19 cellular contexts compared by ENCODE assay signal in the genomic region with DNA sequence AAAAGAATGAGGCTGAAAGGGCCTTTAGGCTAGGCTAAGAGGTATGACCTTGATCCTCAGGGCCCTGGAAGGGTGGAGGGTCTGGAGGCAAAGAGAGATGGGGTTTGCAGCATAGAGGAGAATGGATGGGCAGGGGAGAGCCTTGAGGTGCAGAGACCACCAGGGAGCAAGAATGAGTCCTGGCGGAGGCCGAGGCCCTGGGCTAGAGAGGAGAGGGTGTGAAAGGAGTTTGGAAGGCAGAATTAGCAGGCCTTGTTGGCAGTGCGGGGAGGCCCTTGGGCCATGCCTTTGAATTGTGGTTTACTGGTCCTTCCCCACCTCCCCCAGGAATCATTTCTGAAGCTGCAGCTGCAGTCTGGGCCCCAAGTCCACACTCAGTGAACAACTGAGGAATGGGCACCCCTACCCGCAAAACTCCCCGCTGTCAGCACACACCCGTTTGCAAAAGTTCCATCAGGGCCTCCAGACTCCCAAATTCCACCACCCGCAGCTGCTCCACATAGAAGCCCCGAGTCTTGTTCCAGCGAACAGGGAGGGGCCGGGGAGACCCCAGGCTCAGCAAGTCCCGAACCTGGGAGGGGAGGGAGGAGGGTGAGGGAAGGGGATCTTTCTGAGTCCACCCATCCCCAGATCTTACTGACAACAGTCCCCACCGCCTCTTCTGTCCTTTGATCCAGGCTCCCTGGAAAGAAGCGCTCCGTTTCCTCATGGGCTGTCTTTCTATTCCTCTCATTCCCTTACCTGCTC. TPM values are rescaled to one million over a fixed set of nuclear protein-coding genes. Genes with fewer than 3 reads are reported as not detected.
DNase-seq lines count a peak whose midpoint lies in the region; ATAC-seq and TF ChIP-seq lines count a peak whose summit lies in the region.
"Had no signal": no experiment of that assay in that cellular context is flagged by ENCODE, and none has a peak within 500 bp of the region (broad histone marks: within the 10 kb centered on the region; RNA-seq: fewer than 3 reads in every experiment).

No MANE protein-coding gene starts in this region.

- H3K27ac ChIP-seq in CD8-positive, alpha-beta T cell (ENCODE audit: low read depth, low read length): no peak overlapping the region
- H3K27ac ChIP-seq in endodermal cell (ENCODE audit: low read depth, low read length) (no peak overlapping the region), transverse colon (peak overlapping the region in 1 of 4 donors; percentile 82)
- H3K27ac ChIP-seq: HL-60, ovary, SJSA1 had no signal

- peaks cover 10% of the 10 kb centered on the region for H3K27me3 ChIP-seq in CD8-positive, alpha-beta T cell (ENCODE audit: insufficient read depth, low read length)
- H3K27me3 ChIP-seq in endodermal cell (ENCODE audit: control insufficient read depth, insufficient read depth, low read length, poor library complexity, severe bottlenecking) (peaks cover 49% of the 10 kb centered on the region), transverse colon (peaks cover 18% of the 10 kb centered on the region)
- H3K27me3 ChIP-seq: ovary, SJSA1 had no signal

- peaks cover 8% of the 10 kb centered on the region for H3K4me1 ChIP-seq in CD8-positive, alpha-beta T cell (ENCODE audit: insufficient read depth, low read length)
- H3K4me1 ChIP-seq in endodermal cell (ENCODE audit: control insufficient read depth, insufficient read depth, low read length): no peaks in the 10 kb centered on the region
- H3K4me1 ChIP-seq in transverse colon: peaks cover 5 to 22% (median 20%) of the 10 kb centered on the region in 4 donors

- no peaks in the 10 kb centered on the region for H3K9me3 ChIP-seq in CD8-positive, alpha-beta T cell (ENCODE audit: low read length)
- H3K9me3 ChIP-seq in endodermal cell (ENCODE audit: control insufficient read depth, low read length) (peaks cover 6% of the 10 kb centered on the region), transverse colon (peaks cover 0 to 2% of the 10 kb centered on the region in 2 donors)

- peaks cover 47% of the 10 kb centered on the region for H3K27me3 Mint-ChIP-seq in CD8-positive, alpha-beta T cell (ENCODE audit: low read depth)
- H3K27me3 Mint-ChIP-seq in endodermal cell (ENCODE audit: insufficient read depth) (peaks cover 53% of the 10 kb centered on the region), nephron progenitor cell (ENCODE audit: low read depth, poor library complexity) (peaks cover 57% of the 10 kb centered on the region)

- H3K4me1 Mint-ChIP-seq in CD8-positive, alpha-beta T cell (ENCODE audit: low read depth): peaks cover 13% of the 10 kb centered on the region
- H3K4me1 Mint-ChIP-seq in endodermal cell (peaks cover 12% of the 10 kb centered on the region), nephron progenitor cell (peaks cover 36% of the 10 kb centered on the region)

- H3K36me3 Mint-ChIP-seq in CD8-positive, alpha-beta T cell: no peaks in the 10 kb centered on the region
- H3K36me3 Mint-ChIP-seq in endodermal cell (ENCODE audit: low read depth) (peaks cover 6% of the 10 kb centered on the region), nephron progenitor cell (ENCODE audit: low read depth) (peaks cover 5% of the 10 kb centered on the region)
- H3K36me3 Mint-ChIP-seq: CD14-positive monocyte had no signal

- DNase-seq in CD8-positive, alpha-beta T cell: no peak
- DNase-seq in NB4 (ENCODE audit: low read depth) (peak; percentile 19), endodermal cell (peak; percentile 50), nephron progenitor cell (no peak), GM13976 (ENCODE audit: low spot score) (no peak), GM03348 (ENCODE audit: low spot score) (no peak), transverse colon (no peak)
- DNase-seq: activated CD8-positive, alpha-beta T cell treated with anti-CD3 and anti-CD28 coated beads, Interleukin-2, amount 10 ng/mL, durations not matched to agents 7 days and 5 days; effector CD4-positive, alpha-beta T cell; EL; NCI-H1417 treated with DMSO at 0.1 percent for 48 hours; NCI-H446; stimulated activated naive CD4-positive, alpha-beta T cell treated with Interleukin-2 at 50 U/mL for 16 hours had no signal

- WGBS in endodermal cell (ENCODE audit: insufficient coverage in 1 of 2, insufficient read length in 1 of 2), 2 experiments: 75 to 85% methylated on average over 5 to 13 of the region's 14 CpGs
- 51% methylated on average over 14 of the region's 14 CpGs; no CpG with 5 or more reads in 1 of the 2 donors for WGBS in transverse colon (ENCODE audit: low coverage in 1 of 2), 2 donors

- no peaks in the 10 kb centered on the region for H3K36me3 ChIP-seq in CD8-positive, alpha-beta T cell (ENCODE audit: insufficient read depth, low read length)
- H3K36me3 ChIP-seq in endodermal cell (ENCODE audit: control insufficient read depth, insufficient read depth, low read length) (no peaks in the 10 kb centered on the region), transverse colon (no peaks in the 10 kb centered on the region)
- H3K36me3 ChIP-seq: ovary, SJSA1 had no signal

- CTCF ChIA-PET in CD8-positive, alpha-beta T cell (lab: Charles Lee): interaction anchor here (1.3 kb wide), 1 partner anchor 194 kb away, joined by 4 read pairs; no protein-coding TSS in a partner anchor

- intact Hi-C loops in CD8-positive, alpha-beta T cell (cut with DNase I, micrococcal nuclease): no loop called here
- intact Hi-C loops in transverse colon (cut with DNase I; ENCODE audit: low total_unique reads): no loop called here

- no peak for TF ChIP-seq EP300 in transverse colon (IDR thresholded peaks at IDR 0.05; ENCODE audit: low read depth)

- in situ Hi-C loops in GM13976 (cut with MboI; ENCODE audit: low sequenced_read_pairs, unreplicated experiment) (loop anchor here (10.0 kb wide), 1 partner anchor 188 kb away; no protein-coding TSS in a partner anchor), transverse colon (cut with MboI; ENCODE audit: low pct_ligation_motif_present in 1 of 4, low pct_unique_long_range_greater_than_20kb in 1 of 4, low sequenced_read_pairs in 3 of 4) (loop anchor here in 1 of 4 donors (25.0 kb wide), 1 partner anchor 190 kb away; no protein-coding TSS in a partner anchor)

- TF ChIP-seq POLR2A in NB4 (IDR thresholded peaks at IDR 0.05; ENCODE audit: extremely low read depth, insufficient read length) (no peak), transverse colon (IDR thresholded peaks at IDR 0.05) (no peak)

- TF ChIP-seq CTCF in CD8-positive, alpha-beta T cell (IDR thresholded peaks at IDR 0.05): no peak
- TF ChIP-seq CTCF in NB4 (IDR thresholded peaks at IDR 0.05; ENCODE audit: low read depth, low read length): no peak
- no peak for TF ChIP-seq CTCF in endodermal cell (conservative IDR thresholded peaks at IDR 0.05)
- TF ChIP-seq CTCF in nephron progenitor cell (IDR thresholded peaks at IDR 0.05): no peak
- no peak for TF ChIP-seq CTCF in GM13976 (IDR thresholded peaks at IDR 0.05; ENCODE audit: borderline replicate concordance, control extremely low read depth, extremely low read depth, insufficient read depth, missing control alignments)
- no peak for TF ChIP-seq CTCF in transverse colon (IDR thresholded peaks at IDR 0.05)

- H3K4me3 Mint-ChIP-seq in CD8-positive, alpha-beta T cell: peak overlapping the region; percentile 32
- H3K4me3 Mint-ChIP-seq in endodermal cell (peak overlapping the region; percentile 54), nephron progenitor cell (peak overlapping the region; percentile 77)
- H3K4me3 Mint-ChIP-seq: activated CD8-positive, alpha-beta T cell treated with anti-CD3 and anti-CD28 coated beads, Interleukin-2, amount 10 ng/mL, durations not matched to agents 7 days and 5 days had no signal

- POLR2A ChIA-PET in CD8-positive, alpha-beta T cell (lab: Charles Lee): no interaction called here

- H3K4me3 ChIP-seq in CD8-positive, alpha-beta T cell (ENCODE audit: low read depth, low read length): no peak overlapping the region
- H3K4me3 ChIP-seq in NB4 (ENCODE audit: low read depth, low read length) (no peak overlapping the region), endodermal cell (ENCODE audit: low read length) (peak overlapping the region; percentile 75), transverse colon (no peak overlapping the region)

- peaks cover 3% of the 10 kb centered on the region for H3K9me3 Mint-ChIP-seq in CD8-positive, alpha-beta T cell
- H3K9me3 Mint-ChIP-seq in endodermal cell (peaks cover 6% of the 10 kb centered on the region), nephron progenitor cell (peaks cover 15% of the 10 kb centered on the region)

- no peak for ATAC-seq in CD8-positive, alpha-beta T cell
- no peak for ATAC-seq in GM21825 (IDR thresholded peaks at IDR 0.05; ENCODE audit: unreplicated experiment)
- ATAC-seq: activated CD8-positive, alpha-beta T cell treated with anti-CD3 and anti-CD28 coated beads, Interleukin-2, amount 10 ng/mL, durations not matched to agents 7 days and 5 days had no signal

- no peak overlapping the region for H3K9ac ChIP-seq in endodermal cell (ENCODE audit: extremely low read depth, low read length, poor library complexity, severe bottlenecking)

- no peak overlapping the region for H3K27ac Mint-ChIP-seq in CD8-positive, alpha-beta T cell
- no peak overlapping the region for H3K27ac Mint-ChIP-seq in endodermal cell
- no peak overlapping the region for H3K27ac Mint-ChIP-seq in nephron progenitor cell
- H3K27ac Mint-ChIP-seq: activated CD8-positive, alpha-beta T cell treated with anti-CD3 and anti-CD28 coated beads, Interleukin-2, amount 10 ng/mL, durations not matched to agents 7 days and 5 days; CD14-positive monocyte had no signal

RNA-seq across cellular contexts. Expression of a gene that starts 2.1 kb away (rescaled TPM):
- total RNA-seq in CD8-positive, alpha-beta T cell: not detected
- total RNA-seq in endodermal cell (10 to 100 TPM; 11.4 to 16.3 TPM), transverse colon (10 to 100 TPM; 10.6 to 37.2 (median 20.0) TPM)
- 3.3 TPM for polyA plus RNA-seq in endodermal cell (2013, experiment 1 of 2)
- 4.1 TPM for polyA plus RNA-seq in endodermal cell (2013, experiment 2 of 2)
- total RNA-seq: activated CD8-positive, alpha-beta T cell treated with anti-CD3 and anti-CD28 coated beads, Interleukin-2, amount 10 ng/mL, durations not matched to agents 7 days and 5 days; lung microvascular endothelial cell had no signal
- polyA plus RNA-seq: CD14-positive monocyte had no signal

RNA-seq across cellular contexts. Expression of a gene that starts 18.9 kb away (rescaled TPM):
- not detected for total RNA-seq in CD8-positive, alpha-beta T cell
- total RNA-seq in endodermal cell (1 to 10 TPM in 1 of 2 donors, under 1 TPM in 1; 0.68 to 2.9 TPM), transverse colon (under 1 TPM in 1 of 4 donors, not detected in 3; 0.96 TPM)
- 0.32 TPM for polyA plus RNA-seq in endodermal cell (2013, experiment 1 of 2)
- 0.58 TPM for polyA plus RNA-seq in endodermal cell (2013, experiment 2 of 2)
- total RNA-seq: activated CD8-positive, alpha-beta T cell treated with anti-CD3 and anti-CD28 coated beads, Interleukin-2, amount 10 ng/mL, durations not matched to agents 7 days and 5 days; lung microvascular endothelial cell had no signal
- polyA plus RNA-seq: CD14-positive monocyte had no signal

RNA-seq across cellular contexts. Expression of a gene that starts 58.3 kb away (rescaled TPM):
- total RNA-seq in CD8-positive, alpha-beta T cell: under 1 TPM; 0.35 to 0.36 TPM
- total RNA-seq in endodermal cell (10 to 100 TPM; 43.8 to 69.5 TPM), transverse colon (1 to 10 TPM; 2.1 to 9.0 (median 3.8) TPM)
- polyA plus RNA-seq in endodermal cell (2013, experiment 1 of 2): 27.0 TPM
- 29.4 TPM for polyA plus RNA-seq in endodermal cell (2013, experiment 2 of 2)
- polyA plus RNA-seq: CD14-positive monocyte had no signal

Comparison
In these comparisons a context has a peak if more than half of its experiments do, and no peak if none do; other contexts are left out.
1. DNase-seq: peak in NB4 (single experiment) and endodermal cell (single experiment); none in CD8-positive, alpha-beta T cell (0 of 7), nephron progenitor cell (single experiment), GM13976 (single experiment), GM03348 (single experiment) and transverse colon (single experiment).
2. RNA of a gene that starts 2.1 kb away (total RNA-seq): 10.6 to 37.2 TPM in transverse colon and 11.4 to 16.3 TPM in endodermal cell; not detected in CD8-positive, alpha-beta T cell; every median in the first group is over 10 times any median in the second.
3. RNA of a gene that starts 58.3 kb away (total RNA-seq): 43.8 to 69.5 TPM in endodermal cell; 2.1 to 9.0 TPM in transverse colon and 0.35 to 0.36 TPM in CD8-positive, alpha-beta T cell; every median in the first group is over 4 times any median in the second.
4. Peak in every context shown above with its lines, with median percentiles within 50 percentile points of each other: H3K4me3 Mint-ChIP-seq.